Comparison of ENCODE assay signal across 8 cellular contexts in the genomic region with DNA sequence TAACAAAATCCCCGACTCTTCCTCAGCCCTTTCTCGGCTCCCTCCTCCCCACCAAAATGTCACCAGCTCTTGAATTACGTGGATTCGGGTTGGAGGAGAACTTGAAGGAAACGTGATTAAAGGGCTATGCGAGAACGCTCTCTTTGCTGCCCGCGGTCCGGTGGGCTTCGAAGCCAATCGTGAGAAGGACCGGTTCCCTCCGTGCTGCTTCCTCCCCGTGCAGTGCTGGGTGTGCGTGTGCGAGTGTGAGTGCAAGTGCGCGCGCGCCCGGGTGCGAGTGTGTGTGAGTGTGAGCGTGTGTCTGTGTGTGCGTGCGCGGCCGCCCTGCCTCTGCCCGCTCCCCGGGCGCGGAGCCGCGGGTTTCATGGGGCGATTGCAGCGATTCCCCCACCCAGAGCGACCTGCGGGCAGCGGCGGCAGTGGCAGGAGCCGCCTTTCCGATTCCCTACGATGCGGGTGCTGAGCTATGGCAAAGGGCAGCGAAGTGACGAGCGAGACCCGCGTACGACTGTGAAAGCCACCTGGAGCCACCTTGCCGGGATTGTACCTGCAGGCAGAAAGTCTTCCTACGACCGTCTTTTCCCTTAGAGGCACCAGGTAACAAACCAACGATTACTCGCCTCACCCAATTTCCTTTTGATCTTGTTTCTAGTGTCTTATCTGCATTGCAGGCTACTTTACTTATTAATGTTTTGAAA. TPM values are rescaled to one million over a fixed set of nuclear protein-coding genes. Genes with fewer than 3 reads are reported as not detected.
DNase-seq lines count a peak whose midpoint lies in the region; ATAC-seq, FAIRE-seq and TF ChIP-seq lines count a peak whose summit lies in the region.

No MANE protein-coding gene starts in this region.

- POLR2A ChIA-PET in H1 (lab: Charles Lee; ENCODE audit: partially characterized antibody) = interaction anchor here (1.1 to 1.4 kb wide), 3 partner anchors 15 to 327 kb away, joined by 3 to 5 read pairs (median 3); no protein-coding TSS in a partner anchor

- H3K23ac ChIP-seq in H1 (ENCODE audit: insufficient read length) = no peak overlapping the region

- peak overlapping the region; percentile 44; the same call in 1 of the 2 replicates for H2BK20ac ChIP-seq in H1 (ENCODE audit: low read length)

- H2BK15ac ChIP-seq in H1 (ENCODE audit: low read length) = no peak overlapping the region; the same call in 1 of the 2 replicates

- H3K27me3 ChIP-seq in H1 (replicated peaks in 1 of 4; ENCODE audit: control insufficient read depth in 3 of 4, extremely low read depth in 1 of 4, insufficient read depth in 3 of 4, low read length in 3 of 4) = peaks cover 18 to 46% (median 35%) of the 10 kb centered on the region in 4 experiments
- H3K27me3 ChIP-seq in BE2C = peaks cover 61% of the 10 kb centered on the region

- no peak overlapping the region for H3K56ac ChIP-seq in H1 (replicated peaks; ENCODE audit: insufficient read length, low read depth, low read length)

- H3K14ac ChIP-seq in H1 (ENCODE audit: insufficient read length) = no peak overlapping the region

- TF ChIP-seq CTCF in H1 (IDR thresholded peaks at IDR 0.05; ENCODE audit: control extremely low read depth in 1 of 3, insufficient read depth in 1 of 3, low read depth in 1 of 3, low read length in 3 of 3) (no peak), BE2C (IDR thresholded peaks at IDR 0.05; ENCODE audit: low read depth, low read length) (no peak)

- peak overlapping the region; percentile 2 for H4K91ac ChIP-seq in H1 (replicated peaks; ENCODE audit: insufficient read length, low read length)

- ATAC-seq in GM18498 (IDR thresholded peaks at IDR 0.05; ENCODE audit: unreplicated experiment) = no peak

- no peak overlapping the region for H2AK5ac ChIP-seq in H1 (ENCODE audit: low read depth, low read length)

- TF ChIP-seq RAD21 in H1 (IDR thresholded peaks at IDR 0.05 in 1 of 2, conservative IDR thresholded peaks at IDR 0.05 in 1 of 2; ENCODE audit: low read depth in 2 of 2, low read length in 2 of 2) = no peak

- peak overlapping the region; percentile 71 for H2AFZ ChIP-seq in H1 (ENCODE audit: low read length)

- DNase-seq in COR-L47 (lab: John Stamatoyannopoulos, UW) = peak; percentile 25
- DNase-seq in NCI-H2107 (lab: John Stamatoyannopoulos, UW) = peak; percentile 37
- DNase-seq in H1 (ENCODE audit: low read depth in 1 of 2, low spot score in 2 of 2) = peak in 1 of 2 experiments; percentile 62
- DNase-seq in occipital lobe (lab: John Stamatoyannopoulos, UW) = peak; percentile 35
- DNase-seq in activated CD4-positive, CD25-positive, alpha-beta regulatory T cell (lab: John Stamatoyannopoulos, UW) = no peak
- no peak for DNase-seq in BE2C
- DNase-seq in HTR-8/SVneo (ENCODE audit: insufficient read length, low spot score) = no peak

- peak overlapping the region in 2 of 4 experiments; percentile 31 to 38; a peak in 2 of 7 replicates for H3K9ac ChIP-seq in H1 (replicated peaks in 1 of 4; ENCODE audit: extremely low read depth in 1 of 4, low read depth in 3 of 4, low read length in 3 of 4)

- H4K20me1 ChIP-seq in H1 (replicated peaks in 1 of 2; ENCODE audit: control insufficient read depth in 1 of 2, insufficient read depth in 2 of 2, low read length in 2 of 2) = peaks cover 1 to 3% of the 10 kb centered on the region in 2 experiments

- H3K79me1 ChIP-seq in H1 (ENCODE audit: low read depth, low read length) = no peaks in the 10 kb centered on the region

- H2BK5ac ChIP-seq in H1 (ENCODE audit: low read depth, low read length) = 0 out of 2 replicates have a peak overlapping the region, but pooled peaks have one; percentile 28

- peaks cover 0 to 15% (median 7%) of the 10 kb centered on the region in 4 experiments; a peak in 6 of 7 replicates for H3K4me1 ChIP-seq in H1 (replicated peaks in 1 of 4; ENCODE audit: control insufficient read depth in 3 of 4, insufficient read depth in 4 of 4, low read length in 3 of 4)
- no peaks in the 10 kb centered on the region for H3K4me1 ChIP-seq in BE2C

- no peak for FAIRE-seq in H1 (lab: Jason Lieb, UNC)
- no peak for FAIRE-seq in HTR-8/SVneo (lab: Jason Lieb, UNC)

- H3K27ac ChIP-seq in H1 (ENCODE audit: low read depth, low read length) = no peak overlapping the region

- H3K4me2 ChIP-seq in H1 (ENCODE audit: insufficient read depth in 1 of 2, low read depth in 2 of 2, low read length in 2 of 2) = peak overlapping the region; percentile 95 to 100

- H3K36me3 ChIP-seq in H1 (ENCODE audit: control insufficient read depth in 2 of 4, insufficient read depth in 4 of 4, low read length in 3 of 4) (no peaks in the 10 kb centered on the region), BE2C (no peaks in the 10 kb centered on the region)

- no peak overlapping the region for H2BK120ac ChIP-seq in H1 (replicated peaks; ENCODE audit: low read depth, low read length)

- H3K23me2 ChIP-seq in H1 (ENCODE audit: low read depth, low read length) = peaks cover 44% of the 10 kb centered on the region

- no peak overlapping the region; the same call in 1 of the 2 replicates for H4K8ac ChIP-seq in H1 (ENCODE audit: extremely low read depth, insufficient read depth, low read length)

- peak overlapping the region; percentile 74 to 89 (median 77) for H3K4me3 ChIP-seq in H1 (ENCODE audit: extremely low read depth in 1 of 4, insufficient read depth in 2 of 4, low read depth in 3 of 4, low read length in 4 of 4)
- H3K4me3 ChIP-seq in BE2C (ENCODE audit: low read depth, low read length) = no peak overlapping the region

- peak overlapping the region; percentile 64; the same call in 1 of the 2 replicates for H2BK12ac ChIP-seq in H1 (ENCODE audit: low read depth, low read length)

- H4K5ac ChIP-seq in H1 (ENCODE audit: insufficient read length, low read depth, low read length) = no peak overlapping the region

- no peak overlapping the region for H3K4ac ChIP-seq in H1 (replicated peaks; ENCODE audit: insufficient read length, low read depth, low read length)

- no peak for TF ChIP-seq POLR2A in H1 (IDR thresholded peaks at IDR 0.05; ENCODE audit: control extremely low read depth in 1 of 2, low read depth in 2 of 2, low read length in 2 of 2)

- CTCF ChIA-PET in H1 (lab: Charles Lee; ENCODE audit: partially characterized antibody) = interaction anchor here (0.9 to 3.1 kb wide), 2 partner anchors 172 to 328 kb away, joined by 3 to 17 read pairs; no protein-coding TSS in a partner anchor

- TF ChIP-seq EP300 in H1 (IDR thresholded peaks at IDR 0.05; ENCODE audit: borderline replicate concordance in 1 of 2, low read depth in 2 of 2, low read length in 2 of 2) = no peak

- WGBS in H1 (ENCODE audit: extremely low coverage in 1 of 2, insufficient coverage in 1 of 2, insufficient read length in 1 of 2, insufficient replicate concordance in 2 of 2, low coverage in 1 of 2, low lambda C conversion rate in 2 of 2, missing lambda C conversion rate in 1 of 2), 2 experiments = 1% methylated on average over 55 of the region's 55 CpGs; no CpG with 5 or more reads in 1 of the 2 experiments

- peaks cover 0 to 6% of the 10 kb centered on the region in 2 experiments; a peak in 2 of 4 replicates for H3K79me2 ChIP-seq in H1 (ENCODE audit: control insufficient read depth in 1 of 2, insufficient read depth in 2 of 2, low read length in 2 of 2)

- H3K9me3 ChIP-seq in H1 (ENCODE audit: insufficient read depth in 2 of 2, low read depth in 1 of 2, low read length in 1 of 2) (no peaks in the 10 kb centered on the region), BE2C (no peaks in the 10 kb centered on the region; the same call in 1 of the 2 replicates)

- H3K18ac ChIP-seq in H1 (ENCODE audit: extremely low read depth, low read length) = 0 out of 2 replicates have a peak overlapping the region, but pooled peaks have one; percentile 9

TF ChIP-seq in H1, 55 proteins besides CTCF, POLR2A, EP300 and RAD21 (continues in another document):
- TF ChIP-seq ASH2L (IDR thresholded peaks at IDR 0.05; ENCODE audit: low read length) (peak; percentile 99), SIN3A (conservative IDR thresholded peaks at IDR 0.05 in 1 of 2, IDR thresholded peaks at IDR 0.05 in 1 of 2; ENCODE audit: low read depth in 1 of 2, low read length in 2 of 2) (peak; percentile 40 to 57; a peak in 1 of 4 replicates), GTF2F1 (IDR thresholded peaks at IDR 0.05; ENCODE audit: borderline replicate concordance, low read depth, low read length) (no peak), EGR1 (IDR thresholded peaks at IDR 0.05; ENCODE audit: borderline replicate concordance, low read depth, low read length) (peak; percentile 25; the same call in 1 of the 2 replicates), GABPA (IDR thresholded peaks at IDR 0.05; ENCODE audit: borderline replicate concordance, insufficient read depth, low read length) (no peak), SP1 (IDR thresholded peaks at IDR 0.05; ENCODE audit: low read depth, low read length) (peak; percentile 42; the same call in 1 of the 2 replicates), SP4 (IDR thresholded peaks at IDR 0.05; ENCODE audit: low read length) (no peak), RNF2 (IDR thresholded peaks at IDR 0.05; ENCODE audit: borderline replicate concordance, low read depth, low read length, missing control alignments, poor library complexity, severe bottlenecking) (peak; percentile 88), RBBP5 (IDR thresholded peaks at IDR 0.05; ENCODE audit: borderline replicate concordance, low read depth, low read length) (peak; percentile 98), KDM4A (IDR thresholded peaks at IDR 0.05; ENCODE audit: low read depth, low read length, severe bottlenecking) (peak; percentile 98), NRF1 (IDR thresholded peaks at IDR 0.05; ENCODE audit: low read depth, low read length) (no peak), KDM1A (IDR thresholded peaks at IDR 0.05; ENCODE audit: borderline replicate concordance, low read length) (0 out of 2 replicates have a peak, but pooled peaks have one; percentile 10), ZNF274 (IDR thresholded peaks at IDR 0.05; ENCODE audit: borderline replicate concordance, extremely low read depth, low read length) (no peak)
- TF ChIP-seq, protein P1, sequence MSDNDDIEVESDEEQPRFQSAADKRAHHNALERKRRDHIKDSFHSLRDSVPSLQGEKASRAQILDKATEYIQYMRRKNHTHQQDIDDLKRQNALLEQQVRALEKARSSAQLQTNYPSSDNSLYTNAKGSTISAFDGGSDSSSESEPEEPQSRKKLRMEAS (IDR thresholded peaks at IDR 0.05) = peak; percentile 50

RNA-seq across cellular contexts. Expression of a gene that starts 1.4 kb away (rescaled TPM):
- 4.7 and 5.4 TPM in 2 replicates for total RNA-seq in H1 (2021; fragmentation: NEBNext Ultra II Directional; extraction: Animal tissue kit (Norgen Biotek cat#: 25700))
- 0.75 and 0.85 TPM in 2 replicates for polyA plus RNA-seq in H1 (2011; rRNA removed)
- 1.1 TPM for polyA plus RNA-seq in H1 (2011; cell fraction: cytosol; rRNA removed)
- 0.94 TPM for polyA plus RNA-seq in H1 (2011; cell fraction: nucleus; rRNA removed)
- 0.56 to 1.9 TPM (median 1.5 TPM) in 4 replicates for polyA plus RNA-seq in H1 (2012, experiment 1 of 2)
- polyA plus RNA-seq in H1 (2012, experiment 2 of 2) = 0.17 TPM
- polyA plus RNA-seq in H1 (2013, experiment 1 of 2) = 5.3 TPM
- polyA plus RNA-seq in H1 (2013, experiment 2 of 2) = 6.1 TPM
- 2.3 and 3.4 TPM in 2 replicates for polyA minus RNA-seq in H1 (2011; rRNA and poly(A)+ RNA removed)
- polyA minus RNA-seq in H1 (2011; cell fraction: cytosol; rRNA and poly(A)+ RNA removed) = 1.5 TPM
- polyA minus RNA-seq in H1 (2011; cell fraction: nucleus; rRNA and poly(A)+ RNA removed) = 12.1 TPM
- 93.0 TPM for total RNA-seq in occipital lobe
- not detected for polyA plus RNA-seq in BE2C (2012; ENCODE audit: insufficient read depth, insufficient read length, low read depth)

Comparison
In these comparisons a context has a peak if more than half of its experiments do, and no peak if none do; other contexts are left out.
1. DNase-seq: peak in COR-L47 (single experiment), NCI-H2107 (single experiment) and occipital lobe (single experiment); none in activated CD4-positive, CD25-positive, alpha-beta regulatory T cell (0 of 4), BE2C (single experiment) and HTR-8/SVneo (single experiment).
2. RNA of a gene that starts 1.4 kb away (total RNA-seq): 93.0 TPM in occipital lobe (single experiment); 4.7 to 5.4 TPM in H1; every median in the first group is over 10 times any median in the second.